ENCODE assay signal across 25 cellular contexts in genomic region chr19:1353144-1353543, GRCh38. TPM values are rescaled to one million over a fixed set of nuclear protein-coding genes. Genes with fewer than 3 reads are reported as not detected.
DNase-seq lines count a peak whose midpoint lies in the region; ATAC-seq, FAIRE-seq and TF ChIP-seq lines count a peak whose summit lies in the region.
"Had no signal": no experiment of that assay in that cellular context is flagged by ENCODE, and none has a peak within 500 bp of the region (broad histone marks: within the 10 kb centered on the region; RNA-seq: fewer than 3 reads in every experiment).

No MANE protein-coding gene starts in this region.

- no peaks in the 10 kb centered on the region for H3K36me3 Mint-ChIP-seq in natural killer cell
- peaks cover 3% of the 10 kb centered on the region for H3K36me3 Mint-ChIP-seq in natural killer cell treated with Interleukin-12 subunit alpha and Interleukin-12 subunit beta and Interleukin-15 and Interleukin-18, amount 100 ng/mL, for 72 hours
- peaks cover 13% of the 10 kb centered on the region for H3K36me3 Mint-ChIP-seq in WTC11

- H3K23me2 ChIP-seq in H1 (ENCODE audit: low read depth, low read length) = peaks cover 7% of the 10 kb centered on the region; the same call in 1 of the 2 replicates

- no peak overlapping the region for H2AFZ ChIP-seq in H1 (ENCODE audit: low read length)

- peak overlapping the region; percentile 82; the same call in 1 of the 2 replicates for H2AK5ac ChIP-seq in H1 (ENCODE audit: low read depth, low read length)

- POLR2A ChIA-PET in WTC11 (lab: Charles Lee) (no interaction called here), H1 (lab: Charles Lee; ENCODE audit: partially characterized antibody) (interaction anchor here (1.2 kb wide), 2 partner anchors 20 to 288 kb away, joined by 3 to 4 read pairs; no protein-coding TSS in a partner anchor)

- peaks cover 0 to 13% of the 10 kb centered on the region in 2 experiments; a peak in 3 of 4 replicates for H3K79me2 ChIP-seq in H1 (ENCODE audit: control insufficient read depth in 1 of 2, insufficient read depth in 2 of 2, low read length in 2 of 2)

- H3K9me3 Mint-ChIP-seq in natural killer cell = no peaks in the 10 kb centered on the region
- H3K9me3 Mint-ChIP-seq in natural killer cell treated with Interleukin-12 subunit alpha and Interleukin-12 subunit beta and Interleukin-15 and Interleukin-18, amount 100 ng/mL, for 72 hours = no peaks in the 10 kb centered on the region
- H3K9me3 Mint-ChIP-seq in WTC11 = no peaks in the 10 kb centered on the region
- H3K9me3 Mint-ChIP-seq: activated T-cell treated with anti-CD3 and anti-CD28 coated beads, Interleukin-2, amount 50 U/mL, for 72 hours had no signal

- TF ChIP-seq CTCF in natural killer cell (IDR thresholded peaks at IDR 0.05) (no peak), WTC11 (IDR thresholded peaks at IDR 0.05) (no peak), H1 (IDR thresholded peaks at IDR 0.05; ENCODE audit: control extremely low read depth in 1 of 3, insufficient read depth in 1 of 3, low read depth in 1 of 3, low read length in 3 of 3) (no peak), tibial artery (IDR thresholded peaks at IDR 0.05) (no peak), left ventricle myocardium inferior (IDR thresholded peaks at IDR 0.05; ENCODE audit: borderline replicate concordance) (no peak)

- H3K4me2 ChIP-seq in H1 (ENCODE audit: insufficient read depth in 1 of 2, low read depth in 2 of 2, low read length in 2 of 2) = no peak overlapping the region

- H2BK120ac ChIP-seq in H1 (replicated peaks; ENCODE audit: low read depth, low read length) = no peak overlapping the region

- H3K9me3 ChIP-seq in H1 (ENCODE audit: insufficient read depth in 2 of 2, low read depth in 1 of 2, low read length in 1 of 2) = no peaks in the 10 kb centered on the region
- H3K9me3 ChIP-seq in tibial artery = no peaks in the 10 kb centered on the region
- no peaks in the 10 kb centered on the region for H3K9me3 ChIP-seq in left ventricle myocardium inferior (replicated peaks)
- H3K9me3 ChIP-seq: body of pancreas had no signal

- no peak overlapping the region for H3K14ac ChIP-seq in H1 (ENCODE audit: insufficient read length)

- no peak overlapping the region for H4K8ac ChIP-seq in H1 (ENCODE audit: extremely low read depth, insufficient read depth, low read length)

- H3K4me1 Mint-ChIP-seq in natural killer cell = peaks cover 13 to 19% of the 10 kb centered on the region in 2 donors
- H3K4me1 Mint-ChIP-seq in natural killer cell treated with Interleukin-12 subunit alpha and Interleukin-12 subunit beta and Interleukin-15 and Interleukin-18, amount 100 ng/mL, for 72 hours (ENCODE audit: low read depth in 2 of 2) = peaks cover 11% of the 10 kb centered on the region in 2 donors
- peaks cover 28% of the 10 kb centered on the region for H3K4me1 Mint-ChIP-seq in WTC11

- WGBS in H1 (ENCODE audit: extremely low coverage in 1 of 2, insufficient coverage in 1 of 2, insufficient read length in 1 of 2, insufficient replicate concordance in 2 of 2, low coverage in 1 of 2, low lambda C conversion rate in 2 of 2, missing lambda C conversion rate in 1 of 2), 2 experiments = 86% methylated on average over 9 of the region's 9 CpGs; no CpG with 5 or more reads in 1 of the 2 experiments

- H3K4me1 ChIP-seq in H1 (replicated peaks in 1 of 4; ENCODE audit: control insufficient read depth in 3 of 4, insufficient read depth in 4 of 4, low read length in 3 of 4) = peaks cover 2 to 13% (median 9%) of the 10 kb centered on the region in 4 experiments; a peak in 5 of 7 replicates
- peaks cover 0 to 26% (median 23%) of the 10 kb centered on the region in 4 donors for H3K4me1 ChIP-seq in tibial artery
- peaks cover 28% of the 10 kb centered on the region for H3K4me1 ChIP-seq in left ventricle myocardium inferior

- no peak overlapping the region for H3K23ac ChIP-seq in H1 (ENCODE audit: insufficient read length)

- CTCF ChIA-PET in WTC11 (lab: Charles Lee) = no interaction called here
- CTCF ChIA-PET in H1 (lab: Charles Lee; ENCODE audit: partially characterized antibody) = interaction anchor here (0.9 to 1.3 kb wide), 2 partner anchors 16 to 74 kb away, joined by 3 to 4 read pairs; no protein-coding TSS in a partner anchor

- H2BK12ac ChIP-seq in H1 (ENCODE audit: low read depth, low read length) = no peak overlapping the region

- H3K4me3 ChIP-seq in H1 (ENCODE audit: extremely low read depth in 1 of 4, insufficient read depth in 2 of 4, low read depth in 3 of 4, low read length in 4 of 4) (no peak overlapping the region), tibial artery (no peak overlapping the region), left ventricle myocardium inferior (no peak overlapping the region)
- H3K4me3 ChIP-seq: body of pancreas had no signal

- ATAC-seq in natural killer cell = no peak
- ATAC-seq in natural killer cell treated with Interleukin-12 subunit alpha and Interleukin-12 subunit beta and Interleukin-15 and Interleukin-18, amount 100 ng/mL, for 72 hours = no peak
- no peak for ATAC-seq in WTC11
- ATAC-seq: activated T-cell treated with anti-CD3 and anti-CD28 coated beads, Interleukin-2, amount 50 U/mL, for 72 hours; body of pancreas; PC-3; sciatic nerve had no signal

- H3K27me3 ChIP-seq in H1 (replicated peaks in 1 of 4; ENCODE audit: control insufficient read depth in 3 of 4, extremely low read depth in 1 of 4, insufficient read depth in 3 of 4, low read length in 3 of 4) = no peaks in the 10 kb centered on the region; a peak in 1 of 7 replicates
- no peaks in the 10 kb centered on the region for H3K27me3 ChIP-seq in tibial artery
- H3K27me3 ChIP-seq in left ventricle myocardium inferior (ENCODE audit: low read depth) = peaks cover 10% of the 10 kb centered on the region
- H3K27me3 ChIP-seq: body of pancreas had no signal

- peaks cover 0 to 5% of the 10 kb centered on the region in 2 experiments for H4K20me1 ChIP-seq in H1 (replicated peaks in 1 of 2; ENCODE audit: control insufficient read depth in 1 of 2, insufficient read depth in 2 of 2, low read length in 2 of 2)

- H3K36me3 ChIP-seq in H1 (ENCODE audit: control insufficient read depth in 2 of 4, insufficient read depth in 4 of 4, low read length in 3 of 4) = peaks cover 0 to 12% (median 0%) of the 10 kb centered on the region in 4 experiments; a peak in 3 of 8 replicates
- peaks cover 5 to 9% (median 7%) of the 10 kb centered on the region in 3 donors for H3K36me3 ChIP-seq in tibial artery
- peaks cover 16% of the 10 kb centered on the region for H3K36me3 ChIP-seq in left ventricle myocardium inferior

- no peak for TF ChIP-seq EP300 in H1 (IDR thresholded peaks at IDR 0.05; ENCODE audit: borderline replicate concordance in 1 of 2, low read depth in 2 of 2, low read length in 2 of 2)

- H3K9ac ChIP-seq in H1 (replicated peaks in 1 of 4; ENCODE audit: extremely low read depth in 1 of 4, low read depth in 3 of 4, low read length in 3 of 4) = no peak overlapping the region

- H2BK5ac ChIP-seq in H1 (ENCODE audit: low read depth, low read length) = no peak overlapping the region

- no peak for DNase-seq in natural killer cell
- no peak for DNase-seq in natural killer cell treated with Interleukin-12 subunit alpha and Interleukin-12 subunit beta and Interleukin-15 and Interleukin-18, amount 100 ng/mL, for 72 hours (ENCODE audit: low spot score)
- no peak for DNase-seq in WTC11 (ENCODE audit: low spot score)
- DNase-seq in H1 (ENCODE audit: low read depth in 1 of 2, low spot score in 2 of 2) = no peak
- no peak for DNase-seq in tibial artery
- no peak for DNase-seq in DMS153 (lab: John Stamatoyannopoulos, UW)
- DNase-seq in H54 (ENCODE audit: insufficient read length, low spot score) = no peak
- DNase-seq in left ventricle myocardium inferior = no peak
- DNase-seq: activated CD4-positive, CD25-positive, alpha-beta regulatory T cell; activated T-cell treated with anti-CD3 and anti-CD28 coated beads, Interleukin-2, amount 50 U/mL, for 72 hours; body of pancreas; DMS 273 treated with DMSO at 0.1 percent for 48 hours; kidney glomerular epithelial cell; mesenchymal stem cell; MM.1S; NCI-H1436; NCI-H2171; NCI-H524; PC-3; SHP77; stimulated activated CD4-positive, alpha-beta T cell treated with anti-CD3 and anti-CD28 coated beads, Interleukin-4, amount 100 ng/mL, for 4 hours; stimulated activated naive CD4-positive, alpha-beta T cell treated with Interleukin-2 at 50 U/mL for 16 hours; T1000 had no signal

- no peak for TF ChIP-seq RAD21 in H1 (IDR thresholded peaks at IDR 0.05 in 1 of 2, conservative IDR thresholded peaks at IDR 0.05 in 1 of 2; ENCODE audit: low read depth in 2 of 2, low read length in 2 of 2)

- intact Hi-C loops in natural killer cell (cut with micrococcal nuclease) = no loop called here
- intact Hi-C loops in tibial artery (cut with DNase I; ENCODE audit: low total_unique reads) = loop anchor here (10.0 kb wide), 1 partner anchor 52 kb away; the partner anchor contains the start of genes DAZAP1 and GAMT
- intact Hi-C loops in left ventricle myocardium inferior (cut with micrococcal nuclease) = no loop called here

- H3K18ac ChIP-seq in H1 (ENCODE audit: extremely low read depth, low read length) = no peak overlapping the region

- TF ChIP-seq POLR2A in H1 (IDR thresholded peaks at IDR 0.05; ENCODE audit: control extremely low read depth in 1 of 2, low read depth in 2 of 2, low read length in 2 of 2) = no peak
- no peak for TF ChIP-seq POLR2A in H54 (IDR thresholded peaks at IDR 0.05; ENCODE audit: low read depth, low read length)

- H3K79me1 ChIP-seq in H1 (ENCODE audit: low read depth, low read length) = peaks cover 2% of the 10 kb centered on the region; the same call in 1 of the 2 replicates

- no peak overlapping the region for H3K56ac ChIP-seq in H1 (replicated peaks; ENCODE audit: insufficient read length, low read depth, low read length)

- H3K27ac ChIP-seq in H1 (ENCODE audit: low read depth, low read length) (no peak overlapping the region), tibial artery (peak overlapping the region; percentile 94 to 97), left ventricle myocardium inferior (replicated peaks) (no peak overlapping the region)
- H3K27ac ChIP-seq: epithelial cell of prostate had no signal

- no peak overlapping the region for H4K91ac ChIP-seq in H1 (replicated peaks; ENCODE audit: insufficient read length, low read length)

- H2BK20ac ChIP-seq in H1 (ENCODE audit: low read length) = no peak overlapping the region

- H3K27ac Mint-ChIP-seq in natural killer cell (no peak overlapping the region), WTC11 (no peak overlapping the region; the same call in 1 of the 2 replicates)
- no peak overlapping the region for H3K27ac Mint-ChIP-seq in natural killer cell treated with Interleukin-12 subunit alpha and Interleukin-12 subunit beta and Interleukin-15 and Interleukin-18, amount 100 ng/mL, for 72 hours
- H3K27ac Mint-ChIP-seq: activated T-cell treated with anti-CD3 and anti-CD28 coated beads, Interleukin-2, amount 50 U/mL, for 72 hours had no signal

- no peak overlapping the region for H3K4ac ChIP-seq in H1 (replicated peaks; ENCODE audit: insufficient read length, low read depth, low read length)

- no peak for FAIRE-seq in H1 (lab: Jason Lieb, UNC)
- FAIRE-seq in H54 (lab: Jason Lieb, UNC) = no peak

- no peak overlapping the region for H4K5ac ChIP-seq in H1 (ENCODE audit: insufficient read length, low read depth, low read length)

- H3K27me3 Mint-ChIP-seq in natural killer cell (ENCODE audit: low read depth in 2 of 2) = no peaks in the 10 kb centered on the region
- H3K27me3 Mint-ChIP-seq in natural killer cell treated with Interleukin-12 subunit alpha and Interleukin-12 subunit beta and Interleukin-15 and Interleukin-18, amount 100 ng/mL, for 72 hours = peaks cover 0 to 3% of the 10 kb centered on the region in 2 donors
- no peaks in the 10 kb centered on the region for H3K27me3 Mint-ChIP-seq in WTC11 (ENCODE audit: low read depth)

- peak overlapping the region; percentile 31 for H3K4me3 Mint-ChIP-seq in natural killer cell
- H3K4me3 Mint-ChIP-seq in natural killer cell treated with Interleukin-12 subunit alpha and Interleukin-12 subunit beta and Interleukin-15 and Interleukin-18, amount 100 ng/mL, for 72 hours = no peak overlapping the region
- H3K4me3 Mint-ChIP-seq in WTC11 = peak overlapping the region; percentile 22

- no peak overlapping the region for H2BK15ac ChIP-seq in H1 (ENCODE audit: low read length)

RNA-seq across cellular contexts. Expression of gene NDUFS7, which starts 30.6 kb away (rescaled TPM):
- total RNA-seq in natural killer cell (10 to 100 TPM; 60.8 to 67.9 (median 66.6) TPM), WTC11 (2021) (136 to 149 TPM (median 139 TPM) in 3 replicates), left ventricle myocardium inferior (380 TPM)
- total RNA-seq in natural killer cell treated with Interleukin-12 subunit alpha and Interleukin-12 subunit beta and Interleukin-15 and Interleukin-18, amount 100 ng/mL, for 72 hours = 10 to 100 TPM; 89.1 to 89.5 TPM
- total RNA-seq in H1 (2021; fragmentation: NEBNext Ultra II Directional; extraction: Animal tissue kit (Norgen Biotek cat#: 25700)) = 78.1 and 92.7 TPM in 2 replicates
- polyA plus RNA-seq in H1 (2011; rRNA removed) = 309 and 372 TPM in 2 replicates
- polyA plus RNA-seq in H1 (2011; cell fraction: cytosol; rRNA removed) = 204 TPM
- polyA plus RNA-seq in H1 (2011; cell fraction: nucleus; rRNA removed) = 149 TPM
- polyA plus RNA-seq in H1 (2012, experiment 1 of 2) = 58.9 to 109 TPM (median 96.7 TPM) in 4 replicates
- 87.9 TPM for polyA plus RNA-seq in H1 (2012, experiment 2 of 2)
- polyA plus RNA-seq in H1 (2013, experiment 1 of 2) = 55.6 TPM
- 56.3 TPM for polyA plus RNA-seq in H1 (2013, experiment 2 of 2)
- polyA minus RNA-seq in H1 (2011; rRNA and poly(A)+ RNA removed) = 33.3 and 46.7 TPM in 2 replicates
- 97.7 TPM for polyA minus RNA-seq in H1 (2011; cell fraction: cytosol; rRNA and poly(A)+ RNA removed)
- polyA minus RNA-seq in H1 (2011; cell fraction: nucleus; rRNA and poly(A)+ RNA removed) = 34.6 TPM

RNA-seq across cellular contexts. Expression of gene GAMT, which starts 48.2 kb away (rescaled TPM):
- 1 to 10 TPM; 5.1 to 7.5 (median 7.1) TPM for total RNA-seq in natural killer cell
- total RNA-seq in natural killer cell treated with Interleukin-12 subunit alpha and Interleukin-12 subunit beta and Interleukin-15 and Interleukin-18, amount 100 ng/mL, for 72 hours = 10 to 100 TPM in 1 of 2 donors, 1 to 10 TPM in 1; 5.2 to 15.6 TPM
- 27.7 to 33.6 TPM (median 28.9 TPM) in 3 replicates for total RNA-seq in WTC11 (2021)
- 17.2 TPM in 2 replicates for total RNA-seq in H1 (2021; fragmentation: NEBNext Ultra II Directional; extraction: Animal tissue kit (Norgen Biotek cat#: 25700))
- polyA plus RNA-seq in H1 (2011; rRNA removed) = 35.6 and 45.3 TPM in 2 replicates
- polyA plus RNA-seq in H1 (2011; cell fraction: cytosol; rRNA removed) = 29.1 TPM
- 28.0 TPM for polyA plus RNA-seq in H1 (2011; cell fraction: nucleus; rRNA removed)
- polyA plus RNA-seq in H1 (2012, experiment 1 of 2) = 12.3 to 28.3 TPM (median 23.6 TPM) in 4 replicates
- 21.6 TPM for polyA plus RNA-seq in H1 (2012, experiment 2 of 2)
- polyA plus RNA-seq in H1 (2013, experiment 1 of 2) = 17.8 TPM
- polyA plus RNA-seq in H1 (2013, experiment 2 of 2) = 16.9 TPM
- 9.2 and 9.5 TPM in 2 replicates for polyA minus RNA-seq in H1 (2011; rRNA and poly(A)+ RNA removed)
- polyA minus RNA-seq in H1 (2011; cell fraction: cytosol; rRNA and poly(A)+ RNA removed) = 12.3 TPM
- polyA minus RNA-seq in H1 (2011; cell fraction: nucleus; rRNA and poly(A)+ RNA removed) = 10.1 TPM
- total RNA-seq in left ventricle myocardium inferior = 77.0 TPM

RNA-seq across cellular contexts. Expression of gene DAZAP1, which starts 54.2 kb away (rescaled TPM):
- total RNA-seq in natural killer cell = 100 to 1,000 TPM; 166 to 207 (median 170) TPM
- 100 to 1,000 TPM; 233 to 282 TPM for total RNA-seq in natural killer cell treated with Interleukin-12 subunit alpha and Interleukin-12 subunit beta and Interleukin-15 and Interleukin-18, amount 100 ng/mL, for 72 hours
- 338 to 360 TPM (median 339 TPM) in 3 replicates for total RNA-seq in WTC11 (2021)
- 341 and 343 TPM in 2 replicates for total RNA-seq in H1 (2021; fragmentation: NEBNext Ultra II Directional; extraction: Animal tissue kit (Norgen Biotek cat#: 25700))
- polyA plus RNA-seq in H1 (2011; rRNA removed) = 79.6 and 139 TPM in 2 replicates
- 146 TPM for polyA plus RNA-seq in H1 (2011; cell fraction: cytosol; rRNA removed)
- 154 TPM for polyA plus RNA-seq in H1 (2011; cell fraction: nucleus; rRNA removed)
- polyA plus RNA-seq in H1 (2012, experiment 1 of 2) = 141 to 222 TPM (median 192 TPM) in 4 replicates
- polyA plus RNA-seq in H1 (2012, experiment 2 of 2) = 169 TPM
- polyA plus RNA-seq in H1 (2013, experiment 1 of 2) = 192 TPM
- 197 TPM for polyA plus RNA-seq in H1 (2013, experiment 2 of 2)
- polyA minus RNA-seq in H1 (2011; rRNA and poly(A)+ RNA removed) = 44.1 and 52.1 TPM in 2 replicates
- polyA minus RNA-seq in H1 (2011; cell fraction: cytosol; rRNA and poly(A)+ RNA removed) = 81.1 TPM
- 59.0 TPM for polyA minus RNA-seq in H1 (2011; cell fraction: nucleus; rRNA and poly(A)+ RNA removed)
- 81.8 TPM for total RNA-seq in left ventricle myocardium inferior

Comparison
In these comparisons a context has a peak if more than half of its experiments do, and no peak if none do; other contexts are left out.
1. H3K27ac ChIP-seq: peak in tibial artery (2 of 2); none in H1 (single experiment) and left ventricle myocardium inferior (single experiment).